ENCODE assay signal across 16 cellular contexts in genomic region chr10:18424200-18424599, GRCh38.
"Had no signal": no experiment of that assay in that cellular context is flagged by ENCODE, and none has a peak within 500 bp of the region (broad histone marks: within the 10 kb centered on the region; RNA-seq: fewer than 3 reads in every experiment).

No MANE protein-coding gene starts in this region.

- H3K9me3 Mint-ChIP-seq: activated T-cell treated with anti-CD3 and anti-CD28 coated beads, Interleukin-2, amount 50 U/mL, for 4 hours; brain; dendritic cell treated with granulocyte-macrophage colony-stimulating factor and Interleukin-4, amounts not matched to agents 40 ng/mL and 50 ng/mL, for 4 days; T-helper 2 cell treated with Interferon-gamma antibody and Interleukin-4, amounts not matched to agents 5 μg/mL and 100 μg/mL, for 36 hours had no signal

- ATAC-seq: activated CD4-positive, CD25-positive, alpha-beta regulatory T cell treated with anti-CD3 and anti-CD28 coated beads, Interleukin-2, amount 50 U/mL, for 24 hours; activated T-cell treated with anti-CD3 and anti-CD28 coated beads, Interleukin-2, amount 50 U/mL, for 4 hours; natural killer cell treated with Interleukin-12 subunit alpha and Interleukin-12 subunit beta and Interleukin-15 and Interleukin-18, amount 100 ng/mL, for 72 hours; psoas muscle had no signal

- H3K27ac Mint-ChIP-seq: activated naive CD8-positive, alpha-beta T cell; brain; dendritic cell treated with granulocyte-macrophage colony-stimulating factor and Interleukin-4, amounts not matched to agents 40 ng/mL and 50 ng/mL, for 4 days; natural killer cell treated with Interleukin-12 subunit alpha and Interleukin-12 subunit beta and Interleukin-15 and Interleukin-18, amount 100 ng/mL, for 72 hours; T-helper 2 cell treated with Interferon-gamma antibody and Interleukin-4, amounts not matched to agents 5 μg/mL and 100 μg/mL, for 36 hours; type B pancreatic cell had no signal

- H3K4me3 Mint-ChIP-seq: activated naive CD8-positive, alpha-beta T cell; activated T-cell treated with anti-CD3 and anti-CD28 coated beads, Interleukin-2, amount 50 U/mL, for 4 hours; dendritic cell treated with granulocyte-macrophage colony-stimulating factor and Interleukin-4, amounts not matched to agents 40 ng/mL and 50 ng/mL, for 4 days; natural killer cell treated with Interleukin-12 subunit alpha and Interleukin-12 subunit beta and Interleukin-15 and Interleukin-18, amount 100 ng/mL, for 72 hours; T-helper 2 cell treated with Interferon-gamma antibody and Interleukin-4, amounts not matched to agents 5 μg/mL and 100 μg/mL, for 36 hours; type B pancreatic cell had no signal

- DNase-seq: activated CD4-positive, alpha-beta T cell treated with anti-CD3 and anti-CD28 coated beads, Interleukin-2, amount 50 U/mL, for 48 hours; activated gamma-delta T cell; activated T-cell treated with anti-CD3 and anti-CD28 coated beads, Interleukin-2, amount 50 U/mL, for 4 hours; amygdala; cerebellar nuclear complex; hippocampal formation; psoas muscle; stimulated activated CD4-positive, alpha-beta T cell treated with anti-CD3 and anti-CD28 coated beads, Interleukin-12 subunit alpha, Interleukin-12 subunit beta, amount 100 ng/mL, for 4 hours; stimulated activated naive CD4-positive, alpha-beta T cell treated with Interleukin-2 at 50 U/mL for 16 hours had no signal

- H3K27me3 Mint-ChIP-seq: brain had no signal

- H3K36me3 Mint-ChIP-seq: activated naive CD8-positive, alpha-beta T cell; brain; natural killer cell treated with Interleukin-12 subunit alpha and Interleukin-12 subunit beta and Interleukin-15 and Interleukin-18, amount 100 ng/mL, for 72 hours; type B pancreatic cell had no signal

- H3K27ac ChIP-seq: psoas muscle had no signal

- H3K4me1 ChIP-seq: psoas muscle had no signal

- H3K4me3 ChIP-seq: psoas muscle had no signal
